Comparison of ENCODE assay signal across 8 cellular contexts in genomic region chr10:26859241-26860025, GRCh38. TPM values are rescaled to one million over a fixed set of nuclear protein-coding genes. Genes with fewer than 3 reads are reported as not detected.
DNase-seq lines count a peak whose midpoint lies in the region; ATAC-seq lines count a peak whose summit lies in the region.

No MANE protein-coding gene starts in this region.

- peaks cover 23% of the 10 kb centered on the region for H3K36me3 Mint-ChIP-seq in activated CD4-positive, alpha-beta memory T cell treated with anti-CD3 and anti-CD28 coated beads, Interleukin-2, amount 10 ng/mL, durations not matched to agents 7 days and 5 days (ENCODE audit: low read depth)
- H3K36me3 Mint-ChIP-seq in stimulated activated naive B cell treated with anti-CD40 and anti-IgM and Interleukin-4, amounts not matched to agents 10 μg/mL and 1 μg/mL and 100 μg/mL, for 72 hours = peaks cover 6 to 15% of the 10 kb centered on the region in 2 donors

- peaks cover 8% of the 10 kb centered on the region for H3K27me3 Mint-ChIP-seq in activated CD4-positive, alpha-beta memory T cell treated with anti-CD3 and anti-CD28 coated beads, Interleukin-2, amount 10 ng/mL, durations not matched to agents 7 days and 5 days
- H3K27me3 Mint-ChIP-seq in stimulated activated naive B cell treated with anti-CD40 and anti-IgM and Interleukin-4, amounts not matched to agents 10 μg/mL and 1 μg/mL and 100 μg/mL, for 72 hours = no peaks in the 10 kb centered on the region

- ATAC-seq in stimulated activated naive B cell treated with anti-CD40 and anti-IgM and Interleukin-4, amounts not matched to agents 10 μg/mL and 1 μg/mL and 100 μg/mL, for 72 hours (replicated peaks) = no peak

- H3K9me3 Mint-ChIP-seq in activated CD4-positive, alpha-beta memory T cell treated with anti-CD3 and anti-CD28 coated beads, Interleukin-2, amount 10 ng/mL, durations not matched to agents 7 days and 5 days = no peaks in the 10 kb centered on the region
- H3K9me3 Mint-ChIP-seq in stimulated activated naive B cell treated with anti-CD40 and anti-IgM and Interleukin-4, amounts not matched to agents 10 μg/mL and 1 μg/mL and 100 μg/mL, for 72 hours = no peaks in the 10 kb centered on the region

- peak overlapping the region; percentile 100 for H3K27ac Mint-ChIP-seq in activated CD4-positive, alpha-beta memory T cell treated with anti-CD3 and anti-CD28 coated beads, Interleukin-2, amount 10 ng/mL, durations not matched to agents 7 days and 5 days
- H3K27ac Mint-ChIP-seq in stimulated activated naive B cell treated with anti-CD40 and anti-IgM and Interleukin-4, amounts not matched to agents 10 μg/mL and 1 μg/mL and 100 μg/mL, for 72 hours = peak overlapping the region; percentile 99

- POLR2A ChIA-PET in activated CD4-positive, alpha-beta memory T cell treated with anti-CD3 and anti-CD28 coated beads, Interleukin-2, amount 10 ng/mL, durations not matched to agents 7 days and 5 days (lab: Charles Lee) = interaction anchor here (0.6 to 4.2 kb wide), 9 partner anchors 17 to 400 kb away, joined by 3 to 28 read pairs (median 10); partner anchors contain the start of genes MASTL, PDSS1 and YME1L1

- DNase-seq in NCI-H146 (lab: John Stamatoyannopoulos, UW) (peak; percentile 43), NCI-H146 treated with DMSO at 0.1 percent for 48 hours (lab: John Stamatoyannopoulos, UW; ENCODE audit: unreplicated experiment) (no peak), globus pallidus (ENCODE audit: low spot score) (no peak), NK-92 (lab: John Stamatoyannopoulos, UW; ENCODE audit: unreplicated experiment) (no peak), SHP77 treated with DMSO at 0.1 percent for 48 hours (lab: John Stamatoyannopoulos, UW) (no peak)
- no peak for DNase-seq in activated CD4-positive, alpha-beta memory T cell treated with anti-CD3 and anti-CD28 coated beads, Interleukin-2, amount 10 ng/mL, durations not matched to agents 7 days and 5 days
- DNase-seq in stimulated activated naive B cell treated with anti-CD40 and anti-IgM and Interleukin-4, amounts not matched to agents 10 μg/mL and 1 μg/mL and 100 μg/mL, for 72 hours = no peak

- peak overlapping the region; percentile 94 for H3K4me3 ChIP-seq in iPS-11a (ENCODE audit: low read depth, low read length)

- CTCF ChIA-PET in activated CD4-positive, alpha-beta memory T cell treated with anti-CD3 and anti-CD28 coated beads, Interleukin-2, amount 10 ng/mL, durations not matched to agents 7 days and 5 days (lab: Charles Lee) = interaction anchor here (0.9 to 4.3 kb wide), 2 partner anchors 12 to 132 kb away, joined by 3 to 36 read pairs; no protein-coding TSS in a partner anchor

- H3K4me1 Mint-ChIP-seq in activated CD4-positive, alpha-beta memory T cell treated with anti-CD3 and anti-CD28 coated beads, Interleukin-2, amount 10 ng/mL, durations not matched to agents 7 days and 5 days = peaks cover 41% of the 10 kb centered on the region
- H3K4me1 Mint-ChIP-seq in stimulated activated naive B cell treated with anti-CD40 and anti-IgM and Interleukin-4, amounts not matched to agents 10 μg/mL and 1 μg/mL and 100 μg/mL, for 72 hours = peaks cover 19 to 51% of the 10 kb centered on the region in 2 donors

- peak overlapping the region; percentile 100 for H3K4me3 Mint-ChIP-seq in activated CD4-positive, alpha-beta memory T cell treated with anti-CD3 and anti-CD28 coated beads, Interleukin-2, amount 10 ng/mL, durations not matched to agents 7 days and 5 days
- H3K4me3 Mint-ChIP-seq in stimulated activated naive B cell treated with anti-CD40 and anti-IgM and Interleukin-4, amounts not matched to agents 10 μg/mL and 1 μg/mL and 100 μg/mL, for 72 hours = peak overlapping the region; percentile 96 to 98

RNA-seq across cellular contexts. Expression of gene ABI1, which starts 1.3 kb away (rescaled TPM):
- total RNA-seq in activated CD4-positive, alpha-beta memory T cell treated with anti-CD3 and anti-CD28 coated beads, Interleukin-2, amount 10 ng/mL, durations not matched to agents 7 days and 5 days = 10 to 100 TPM; 76.9 to 78.4 TPM
